2 cellular contexts compared by ENCODE assay signal in the genomic region with DNA sequence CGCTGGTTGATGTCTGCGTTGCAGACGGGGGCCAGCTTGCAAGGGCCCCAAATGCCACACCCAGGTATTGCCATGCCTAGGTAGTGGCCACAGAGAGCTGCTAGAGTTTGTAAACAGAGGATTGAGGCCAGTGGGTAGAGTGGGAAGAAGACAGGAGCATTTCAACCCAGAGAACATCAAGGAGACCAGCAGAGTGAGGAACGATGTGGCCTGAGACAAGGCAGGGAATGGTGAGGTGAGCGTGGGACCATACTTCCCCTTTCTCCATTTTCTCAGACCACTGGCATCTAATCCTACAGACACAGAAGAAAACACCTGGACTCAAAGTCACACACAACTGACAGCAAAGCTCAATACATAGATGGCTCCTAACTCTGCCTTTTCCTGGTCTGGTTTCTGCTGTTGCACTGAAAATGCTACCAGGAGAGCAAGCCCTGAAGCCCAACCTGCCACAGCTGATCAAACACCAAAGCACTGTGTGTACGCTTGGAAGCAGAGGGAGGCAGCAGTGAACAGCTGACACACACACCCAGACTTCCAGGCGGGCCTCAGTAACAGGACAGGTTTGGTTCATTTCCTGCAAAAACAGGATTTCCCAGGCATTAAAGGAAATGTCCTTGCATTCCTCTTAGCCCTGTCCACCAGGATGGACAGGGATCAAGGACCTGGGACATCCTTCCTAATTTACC.
TF ChIP-seq lines count a peak whose summit lies in the region.

No MANE protein-coding gene starts in this region.

TF ChIP-seq in SK-N-SH, 30 proteins besides CTCF, POLR2A, EP300 and RAD21 (continued from another document):
- TF ChIP-seq IRF3 (IDR thresholded peaks at IDR 0.05; ENCODE audit: low read depth, low read length) (no peak), USF2 (IDR thresholded peaks at IDR 0.05; ENCODE audit: borderline replicate concordance, low read depth, low read length) (no peak), MXI1 (IDR thresholded peaks at IDR 0.05; ENCODE audit: low read depth, low read length) (no peak), NRF1 (IDR thresholded peaks at IDR 0.05; ENCODE audit: low read depth, low read length) (no peak), RXRA (IDR thresholded peaks at IDR 0.05; ENCODE audit: borderline replicate concordance, low read depth) (no peak), TAF1 (IDR thresholded peaks at IDR 0.05; ENCODE audit: borderline replicate concordance, low read depth, low read length) (no peak)
- TF ChIP-seq, protein P1, sequence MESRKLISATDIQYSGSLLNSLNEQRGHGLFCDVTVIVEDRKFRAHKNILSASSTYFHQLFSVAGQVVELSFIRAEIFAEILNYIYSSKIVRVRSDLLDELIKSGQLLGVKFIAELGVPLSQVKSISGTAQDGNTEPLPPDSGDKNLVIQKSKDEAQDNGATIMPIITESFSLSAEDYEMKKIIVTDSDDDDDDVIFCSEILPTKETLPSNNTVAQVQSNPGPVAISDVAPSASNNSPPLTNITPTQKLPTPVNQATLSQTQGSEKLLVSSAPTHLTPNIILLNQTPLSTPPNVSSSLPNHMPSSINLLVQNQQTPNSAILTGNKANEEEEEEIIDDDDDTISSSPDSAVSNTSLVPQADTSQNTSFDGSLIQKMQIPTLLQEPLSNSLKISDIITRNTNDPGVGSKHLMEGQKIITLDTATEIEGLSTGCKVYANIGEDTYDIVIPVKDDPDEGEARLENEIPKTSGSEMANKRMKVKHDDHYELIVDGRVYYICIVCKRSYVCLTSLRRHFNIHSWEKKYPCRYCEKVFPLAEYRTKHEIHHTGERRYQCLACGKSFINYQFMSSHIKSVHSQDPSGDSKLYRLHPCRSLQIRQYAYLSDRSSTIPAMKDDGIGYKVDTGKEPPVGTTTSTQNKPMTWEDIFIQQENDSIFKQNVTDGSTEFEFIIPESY (IDR thresholded peaks at IDR 0.05; ENCODE audit: borderline replicate concordance, low read depth): no peak
TF ChIP-seq in SK-N-SH: peak in this region for 0.

TF ChIP-seq in SK-N-SH treated with all-trans-retinoic acid at 6 μM for 48 hours, 23 proteins besides CTCF, POLR2A, EP300 and RAD21 (continued from another document):
- TF ChIP-seq, protein P2, sequence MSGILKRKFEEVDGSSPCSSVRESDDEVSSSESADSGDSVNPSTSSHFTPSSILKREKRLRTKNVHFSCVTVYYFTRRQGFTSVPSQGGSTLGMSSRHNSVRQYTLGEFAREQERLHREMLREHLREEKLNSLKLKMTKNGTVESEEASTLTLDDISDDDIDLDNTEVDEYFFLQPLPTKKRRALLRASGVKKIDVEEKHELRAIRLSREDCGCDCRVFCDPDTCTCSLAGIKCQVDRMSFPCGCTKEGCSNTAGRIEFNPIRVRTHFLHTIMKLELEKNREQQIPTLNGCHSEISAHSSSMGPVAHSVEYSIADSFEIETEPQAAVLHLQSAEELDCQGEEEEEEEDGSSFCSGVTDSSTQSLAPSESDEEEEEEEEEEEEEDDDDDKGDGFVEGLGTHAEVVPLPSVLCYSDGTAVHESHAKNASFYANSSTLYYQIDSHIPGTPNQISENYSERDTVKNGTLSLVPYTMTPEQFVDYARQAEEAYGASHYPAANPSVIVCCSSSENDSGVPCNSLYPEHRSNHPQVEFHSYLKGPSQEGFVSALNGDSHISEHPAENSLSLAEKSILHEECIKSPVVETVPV (CRISPR knock-in tag; IDR thresholded peaks at IDR 0.05): no peak
- no peak for TF ChIP-seq ZNF70 (CRISPR knock-in tag; IDR thresholded peaks at IDR 0.05)
- TF ChIP-seq ESRRG (CRISPR knock-in tag; IDR thresholded peaks at IDR 0.05): no peak
- no peak for TF ChIP-seq SNAI2 (CRISPR knock-in tag; IDR thresholded peaks at IDR 0.05)
- no peak for TF ChIP-seq ZFP3 (CRISPR knock-in tag; IDR thresholded peaks at IDR 0.05)
- TF ChIP-seq BACH2 (CRISPR knock-in tag; IDR thresholded peaks at IDR 0.05; ENCODE audit: borderline replicate concordance): no peak
- no peak for TF ChIP-seq GLIS3 (CRISPR knock-in tag; IDR thresholded peaks at IDR 0.05)
- no peak for TF ChIP-seq CSDC2 (CRISPR knock-in tag; IDR thresholded peaks at IDR 0.05)
- no peak for TF ChIP-seq POU6F1 (CRISPR knock-in tag; IDR thresholded peaks at IDR 0.05; ENCODE audit: borderline replicate concordance, low read depth)
- TF ChIP-seq, protein P3, sequence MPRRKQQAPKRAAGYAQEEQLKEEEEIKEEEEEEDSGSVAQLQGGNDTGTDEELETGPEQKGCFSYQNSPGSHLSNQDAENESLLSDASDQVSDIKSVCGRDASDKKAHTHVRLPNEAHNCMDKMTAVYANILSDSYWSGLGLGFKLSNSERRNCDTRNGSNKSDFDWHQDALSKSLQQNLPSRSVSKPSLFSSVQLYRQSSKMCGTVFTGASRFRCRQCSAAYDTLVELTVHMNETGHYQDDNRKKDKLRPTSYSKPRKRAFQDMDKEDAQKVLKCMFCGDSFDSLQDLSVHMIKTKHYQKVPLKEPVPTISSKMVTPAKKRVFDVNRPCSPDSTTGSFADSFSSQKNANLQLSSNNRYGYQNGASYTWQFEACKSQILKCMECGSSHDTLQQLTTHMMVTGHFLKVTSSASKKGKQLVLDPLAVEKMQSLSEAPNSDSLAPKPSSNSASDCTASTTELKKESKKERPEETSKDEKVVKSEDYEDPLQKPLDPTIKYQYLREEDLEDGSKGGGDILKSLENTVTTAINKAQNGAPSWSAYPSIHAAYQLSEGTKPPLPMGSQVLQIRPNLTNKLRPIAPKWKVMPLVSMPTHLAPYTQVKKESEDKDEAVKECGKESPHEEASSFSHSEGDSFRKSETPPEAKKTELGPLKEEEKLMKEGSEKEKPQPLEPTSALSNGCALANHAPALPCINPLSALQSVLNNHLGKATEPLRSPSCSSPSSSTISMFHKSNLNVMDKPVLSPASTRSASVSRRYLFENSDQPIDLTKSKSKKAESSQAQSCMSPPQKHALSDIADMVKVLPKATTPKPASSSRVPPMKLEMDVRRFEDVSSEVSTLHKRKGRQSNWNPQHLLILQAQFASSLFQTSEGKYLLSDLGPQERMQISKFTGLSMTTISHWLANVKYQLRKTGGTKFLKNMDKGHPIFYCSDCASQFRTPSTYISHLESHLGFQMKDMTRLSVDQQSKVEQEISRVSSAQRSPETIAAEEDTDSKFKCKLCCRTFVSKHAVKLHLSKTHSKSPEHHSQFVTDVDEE (CRISPR knock-in tag; IDR thresholded peaks at IDR 0.05): no peak
- TF ChIP-seq ZNF8 (CRISPR knock-in tag; IDR thresholded peaks at IDR 0.05): no peak
- no peak for TF ChIP-seq PPARA (CRISPR knock-in tag; IDR thresholded peaks at IDR 0.05; ENCODE audit: borderline replicate concordance)
- TF ChIP-seq, protein P4, sequence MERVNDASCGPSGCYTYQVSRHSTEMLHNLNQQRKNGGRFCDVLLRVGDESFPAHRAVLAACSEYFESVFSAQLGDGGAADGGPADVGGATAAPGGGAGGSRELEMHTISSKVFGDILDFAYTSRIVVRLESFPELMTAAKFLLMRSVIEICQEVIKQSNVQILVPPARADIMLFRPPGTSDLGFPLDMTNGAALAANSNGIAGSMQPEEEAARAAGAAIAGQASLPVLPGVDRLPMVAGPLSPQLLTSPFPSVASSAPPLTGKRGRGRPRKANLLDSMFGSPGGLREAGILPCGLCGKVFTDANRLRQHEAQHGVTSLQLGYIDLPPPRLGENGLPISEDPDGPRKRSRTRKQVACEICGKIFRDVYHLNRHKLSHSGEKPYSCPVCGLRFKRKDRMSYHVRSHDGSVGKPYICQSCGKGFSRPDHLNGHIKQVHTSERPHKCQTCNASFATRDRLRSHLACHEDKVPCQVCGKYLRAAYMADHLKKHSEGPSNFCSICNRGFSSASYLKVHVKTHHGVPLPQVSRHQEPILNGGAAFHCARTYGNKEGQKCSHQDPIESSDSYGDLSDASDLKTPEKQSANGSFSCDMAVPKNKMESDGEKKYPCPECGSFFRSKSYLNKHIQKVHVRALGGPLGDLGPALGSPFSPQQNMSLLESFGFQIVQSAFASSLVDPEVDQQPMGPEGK (CRISPR knock-in tag; IDR thresholded peaks at IDR 0.05; ENCODE audit: borderline replicate concordance): no peak
